8 cellular contexts compared by ENCODE assay signal in genomic region chr2:197707316-197708213, GRCh38. TPM values are rescaled to one million over a fixed set of nuclear protein-coding genes. Genes with fewer than 3 reads are reported as not detected.
A peak's percentile ranks its signal among the peaks of the same experiment; 100 is the strongest.
DNase-seq lines count a peak whose midpoint lies in the region; ATAC-seq and TF ChIP-seq lines count a peak whose summit lies in the region.

No MANE protein-coding gene starts in this region.

- peaks cover 25 to 58% (median 40%) of the 10 kb centered on the region in 4 donors for H3K4me1 ChIP-seq in esophagus muscularis mucosa

- no peaks in the 10 kb centered on the region for H3F3A ChIP-seq in SU-DHL-6 (ENCODE audit: insufficient read depth)

- TF ChIP-seq POLR2A in esophagus muscularis mucosa (IDR thresholded peaks at IDR 0.05; ENCODE audit: low read depth) = no peak

- H3K4me1 Mint-ChIP-seq in activated CD4-positive, alpha-beta T cell treated with anti-CD3 and anti-CD28 coated beads for 36 hours = peaks cover 38% of the 10 kb centered on the region
- peaks cover 48% of the 10 kb centered on the region for H3K4me1 Mint-ChIP-seq in nephron progenitor cell

- H3K4me2 ChIP-seq in SU-DHL-6 (ENCODE audit: low read depth, low read length, poor library complexity, severe bottlenecking) = peak overlapping the region; percentile 95

- ATAC-seq in activated CD4-positive, alpha-beta T cell treated with anti-CD3 and anti-CD28 coated beads for 36 hours = no peak
- no peak for ATAC-seq in GM18511 (IDR thresholded peaks at IDR 0.05; ENCODE audit: unreplicated experiment)
- ATAC-seq in GM21576 (IDR thresholded peaks at IDR 0.05; ENCODE audit: unreplicated experiment) = no peak

- H4K20me1 ChIP-seq in SU-DHL-6 (ENCODE audit: low read depth, low read length) = peaks cover 19% of the 10 kb centered on the region

- CTCF ChIA-PET in activated CD4-positive, alpha-beta T cell treated with anti-CD3 and anti-CD28 coated beads for 36 hours (lab: Charles Lee) = interaction anchor here (0.6 to 4.1 kb wide), 8 partner anchors 8 to 1715 kb away, joined by 3 to 31 read pairs (median 4); no protein-coding TSS in a partner anchor

- no peak for TF ChIP-seq EP300 in esophagus muscularis mucosa (IDR thresholded peaks at IDR 0.05)

- no peak for DNase-seq in activated CD4-positive, alpha-beta T cell treated with anti-CD3 and anti-CD28 coated beads for 36 hours
- DNase-seq in activated CD4-positive, alpha-beta T cell treated with anti-CD3 and anti-CD28 coated beads for 4 hours = no peak
- DNase-seq in KG1 (lab: John Stamatoyannopoulos, UW) (peak; percentile 86), esophagus muscularis mucosa (ENCODE audit: extremely low spot score) (no peak), nephron progenitor cell (no peak)

- H2AFZ ChIP-seq in SU-DHL-6 (ENCODE audit: low read depth, low read length, severe bottlenecking) = no peak overlapping the region

- peak overlapping the region; percentile 80 for H3K4me3 Mint-ChIP-seq in activated CD4-positive, alpha-beta T cell treated with anti-CD3 and anti-CD28 coated beads for 36 hours
- H3K4me3 Mint-ChIP-seq in nephron progenitor cell = peak overlapping the region; percentile 91

- no peaks in the 10 kb centered on the region for H3K9me3 Mint-ChIP-seq in activated CD4-positive, alpha-beta T cell treated with anti-CD3 and anti-CD28 coated beads for 36 hours (ENCODE audit: low read depth)
- H3K9me3 Mint-ChIP-seq in nephron progenitor cell = no peaks in the 10 kb centered on the region

- H3K9me2 ChIP-seq in SU-DHL-6 (replicated peaks; ENCODE audit: insufficient read depth, low read length) = no peaks in the 10 kb centered on the region

- H3K36me3 ChIP-seq in SU-DHL-6 (ENCODE audit: low read length) (peaks cover 20% of the 10 kb centered on the region), esophagus muscularis mucosa (peaks cover 0 to 8% (median 2%) of the 10 kb centered on the region in 4 donors)

- H3K27ac ChIP-seq in SU-DHL-6 (ENCODE audit: low read depth, low read length) = peak overlapping the region; percentile 19
- H3K27ac ChIP-seq in esophagus muscularis mucosa (replicated peaks in 1 of 4) = no peak overlapping the region

- peaks cover 1% of the 10 kb centered on the region for H3K27me3 Mint-ChIP-seq in activated CD4-positive, alpha-beta T cell treated with anti-CD3 and anti-CD28 coated beads for 36 hours
- no peaks in the 10 kb centered on the region for H3K27me3 Mint-ChIP-seq in nephron progenitor cell (ENCODE audit: low read depth, poor library complexity)

- H3K4me3 ChIP-seq in SU-DHL-6 (ENCODE audit: insufficient read depth, low read length, poor library complexity, severe bottlenecking) (peak overlapping the region; percentile 88), esophagus muscularis mucosa (peak overlapping the region; percentile 82 to 95 (median 92))

- H3K27ac Mint-ChIP-seq in activated CD4-positive, alpha-beta T cell treated with anti-CD3 and anti-CD28 coated beads for 36 hours = no peak overlapping the region
- no peak overlapping the region for H3K27ac Mint-ChIP-seq in nephron progenitor cell

- no peaks in the 10 kb centered on the region for H3K9me3 ChIP-seq in SU-DHL-6 (ENCODE audit: insufficient read depth, low read length)
- H3K9me3 ChIP-seq in esophagus muscularis mucosa = no peaks in the 10 kb centered on the region

- POLR2A ChIA-PET in activated CD4-positive, alpha-beta T cell treated with anti-CD3 and anti-CD28 coated beads for 36 hours (lab: Charles Lee) = no interaction called here

- H3K27me3 ChIP-seq in SU-DHL-6 (ENCODE audit: low read length) (no peaks in the 10 kb centered on the region), esophagus muscularis mucosa (no peaks in the 10 kb centered on the region)

- peaks cover 69% of the 10 kb centered on the region for H3K79me2 ChIP-seq in SU-DHL-6 (ENCODE audit: insufficient read depth, low read length)

- intact Hi-C loops in activated CD4-positive, alpha-beta T cell treated with anti-CD3 and anti-CD28 coated beads for 36 hours (cut with DNase I, micrococcal nuclease) = loop anchor here (1.0 to 10.0 kb wide), 11 partner anchors 71 to 1757 kb away; partner anchors contain the start of genes COQ10B (in 1 of the 2) and MOB4 (in 1 of the 2)
- intact Hi-C loops in esophagus muscularis mucosa (cut with DNase I) = loop anchor here (2.0 to 10.0 kb wide), 3 partner anchors 71 to 253 kb away; partner anchors contain the start of gene COQ10B

- TF ChIP-seq CTCF in SU-DHL-6 (IDR thresholded peaks at IDR 0.05; ENCODE audit: insufficient read depth, low read length, poor library complexity, severe bottlenecking) (peak; percentile 78), esophagus muscularis mucosa (IDR thresholded peaks at IDR 0.05) (peak; percentile 67 to 85 (median 73)), nephron progenitor cell (IDR thresholded peaks at IDR 0.05) (peak; percentile 75)

- H3K9ac ChIP-seq in SU-DHL-6 (ENCODE audit: low read length) = peak overlapping the region; percentile 82

- WGBS in esophagus muscularis mucosa = 13% methylated on average over 4 of the region's 4 CpGs

- peaks cover 33% of the 10 kb centered on the region for H3K36me3 Mint-ChIP-seq in activated CD4-positive, alpha-beta T cell treated with anti-CD3 and anti-CD28 coated beads for 36 hours (ENCODE audit: low read depth)
- peaks cover 11% of the 10 kb centered on the region for H3K36me3 Mint-ChIP-seq in nephron progenitor cell (ENCODE audit: low read depth)

RNA-seq across cellular contexts. Expression of gene MARS2, which starts 2.4 kb away (rescaled TPM):
- total RNA-seq in activated CD4-positive, alpha-beta T cell treated with anti-CD3 and anti-CD28 coated beads for 36 hours = 10 to 100 TPM in 1 of 2 experiments, 1 to 10 TPM in 1; 9.2 to 12.1 TPM
- total RNA-seq in esophagus muscularis mucosa = 1 to 10 TPM; 3.3 to 9.6 (median 5.1) TPM

RNA-seq across cellular contexts. Expression of gene RFTN2, which starts 32.2 kb away (rescaled TPM):
- not detected for total RNA-seq in activated CD4-positive, alpha-beta T cell treated with anti-CD3 and anti-CD28 coated beads for 36 hours
- total RNA-seq in esophagus muscularis mucosa = 1 to 10 TPM; 5.0 to 7.4 (median 6.1) TPM

Comparison
In these comparisons a context has a peak if more than half of its experiments do, and no peak if none do; other contexts are left out.
1. RNA of gene RFTN2, which starts 32.2 kb away (total RNA-seq): 5.0 to 7.4 TPM in esophagus muscularis mucosa; not detected in activated CD4-positive, alpha-beta T cell treated with anti-CD3 and anti-CD28 coated beads for 36 hours; every median in the first group is over 4 times any median in the second.
2. Peak in every context shown above with its lines, with median percentiles within 50 percentile points of each other: CTCF ChIP-seq.